In genomic region chrX:11792461-11793421, GRCh38 we compare ENCODE assay signal across 1 cellular context.
TF ChIP-seq lines count a peak whose summit lies in the region.

No MANE protein-coding gene starts in this region.

TF ChIP-seq in HepG2, 621 proteins besides CTCF, POLR2A, EP300 and RAD21:
- no peak for TF ChIP-seq NFAT5 (CRISPR knock-in tag; IDR thresholded peaks at IDR 0.05)
- TF ChIP-seq CREB1 (IDR thresholded peaks at IDR 0.05): peak; percentile 12; the same call in 1 of the 2 replicates
- no peak for TF ChIP-seq CREB1 (CRISPR knock-in tag; IDR thresholded peaks at IDR 0.05)
